ENCODE assay signal across 8 cellular contexts in genomic region chr3:72100062-72100511, GRCh38.
DNase-seq lines count a peak whose midpoint lies in the region; ATAC-seq and TF ChIP-seq lines count a peak whose summit lies in the region.

No MANE protein-coding gene starts in this region.

- H2AFZ ChIP-seq in fibroblast of lung (ENCODE audit: low read length): no peak overlapping the region

- H3K9me3 ChIP-seq in fibroblast of lung (ENCODE audit: control insufficient read depth, insufficient read depth, low read depth, low read length): no peaks in the 10 kb centered on the region

- H3K4me1 ChIP-seq in fibroblast of lung (ENCODE audit: control insufficient read depth, extremely low read depth, insufficient read depth, low read length) (no peaks in the 10 kb centered on the region), rectal smooth muscle tissue (ENCODE audit: control insufficient read depth, insufficient read depth, low read length) (peaks cover 4% of the 10 kb centered on the region)

- peak; percentile 88 for DNase-seq in NCI-H82 (lab: John Stamatoyannopoulos, UW)
- DNase-seq in fibroblast of lung (ENCODE audit: low read depth in 2 of 2): no peak
- DNase-seq in hippocampal formation (lab: John Stamatoyannopoulos, UW): no peak
- DNase-seq in NCI-H187 (lab: John Stamatoyannopoulos, UW): no peak

- H3K4me3 ChIP-seq in fibroblast of lung (replicated peaks in 1 of 4; ENCODE audit: control extremely low read depth in 1 of 4, insufficient read depth in 1 of 4, low read depth in 3 of 4, low read length in 4 of 4): peak overlapping the region in 2 of 4 experiments; percentile 43 to 69
- peak overlapping the region; percentile 35 for H3K4me3 ChIP-seq in rectal smooth muscle tissue (ENCODE audit: low read length)

- H3K36me3 ChIP-seq in fibroblast of lung (ENCODE audit: control insufficient read depth, insufficient read depth, low read length) (no peaks in the 10 kb centered on the region), rectal smooth muscle tissue (ENCODE audit: control insufficient read depth, insufficient read depth, low read length) (no peaks in the 10 kb centered on the region)

- no peaks in the 10 kb centered on the region for H3K79me2 ChIP-seq in fibroblast of lung (ENCODE audit: control insufficient read depth, insufficient read depth, low read length)

- ATAC-seq in GM21528 (IDR thresholded peaks at IDR 0.05; ENCODE audit: low FRiP score, unreplicated experiment): peak; percentile 1
- no peak for ATAC-seq in HG03378 (IDR thresholded peaks at IDR 0.05; ENCODE audit: unreplicated experiment)
- ATAC-seq in GM18502 (IDR thresholded peaks at IDR 0.05; ENCODE audit: poor library complexity, unreplicated experiment): no peak

- H3K27me3 ChIP-seq in fibroblast of lung (ENCODE audit: control insufficient read depth, insufficient read depth, low read length): peaks cover 13% of the 10 kb centered on the region
- H3K27me3 ChIP-seq in rectal smooth muscle tissue (ENCODE audit: control insufficient read depth, insufficient read depth, low read length): no peaks in the 10 kb centered on the region

- H3K27ac ChIP-seq in fibroblast of lung (ENCODE audit: insufficient read depth, low read length): no peak overlapping the region
- H3K27ac ChIP-seq in rectal smooth muscle tissue (ENCODE audit: low read depth, low read length): no peak overlapping the region

- no peaks in the 10 kb centered on the region for H4K20me1 ChIP-seq in fibroblast of lung (ENCODE audit: control insufficient read depth, extremely low read depth, insufficient read depth, low read length)

- peak overlapping the region; percentile 80 for H3K4me2 ChIP-seq in fibroblast of lung (ENCODE audit: extremely low read depth, insufficient read depth, low read length)

- TF ChIP-seq CTCF in fibroblast of lung (conservative IDR thresholded peaks at IDR 0.05 in 1 of 2, IDR thresholded peaks at IDR 0.05 in 1 of 2; ENCODE audit: low read depth in 1 of 2, low read length in 2 of 2): no peak

- H3K9ac ChIP-seq in fibroblast of lung (ENCODE audit: insufficient read depth, low read length): no peak overlapping the region
- no peak overlapping the region for H3K9ac ChIP-seq in rectal smooth muscle tissue (ENCODE audit: low read length)
